17 cellular contexts compared by ENCODE assay signal in genomic region chr20:39849171-39849570, GRCh38.
DNase-seq lines count a peak whose midpoint lies in the region; ATAC-seq and TF ChIP-seq lines count a peak whose summit lies in the region.
"Had no signal": no experiment of that assay in that cellular context is flagged by ENCODE, and none has a peak within 500 bp of the region (broad histone marks: within the 10 kb centered on the region; RNA-seq: fewer than 3 reads in every experiment).

No MANE protein-coding gene starts in this region.

- H2AFZ ChIP-seq in GM23248: no peak overlapping the region
- H2AFZ ChIP-seq in parathyroid adenoma: peak overlapping the region; percentile 75
- H2AFZ ChIP-seq: GM23338 had no signal

- H3K4me3 ChIP-seq in GM23248 (no peak overlapping the region), SK-N-MC (peak overlapping the region; percentile 39; the same call in 1 of the 2 replicates), parathyroid adenoma (ENCODE audit: low read depth, low read length) (no peak overlapping the region)
- H3K4me3 ChIP-seq: A549, GM23338, HAP-1 had no signal

- H3K9ac ChIP-seq in GM23248 (peak overlapping the region; percentile 25; the same call in 1 of the 2 replicates), SK-N-MC (ENCODE audit: insufficient read length) (no peak overlapping the region), parathyroid adenoma (peak overlapping the region; percentile 13)

- H3F3A ChIP-seq in GM23248 (ENCODE audit: insufficient read depth): peaks cover 50% of the 10 kb centered on the region

- H3K36me3 ChIP-seq in GM23248 (ENCODE audit: low read depth) (no peaks in the 10 kb centered on the region), SK-N-MC (ENCODE audit: insufficient read depth, low read length) (no peaks in the 10 kb centered on the region), parathyroid adenoma (ENCODE audit: control insufficient read depth, insufficient read depth, low read length) (no peaks in the 10 kb centered on the region)
- H3K36me3 ChIP-seq: HAP-1 had no signal

- DNase-seq in GM23248 (no peak), SK-N-MC (ENCODE audit: low read depth, low spot score) (no peak), foreskin keratinocyte (no peak), superior temporal gyrus (ENCODE audit: extremely low spot score) (no peak), NCI-H1417 (lab: John Stamatoyannopoulos, UW) (no peak)
- DNase-seq: KG1, NCI-H1436 treated with DMSO at 0.1 percent for 48 hours, NCI-H2081, NCI-H2171, NCI-H526, SHP77 had no signal

- no peaks in the 10 kb centered on the region for H3K9me3 ChIP-seq in GM23248 (ENCODE audit: low read depth)
- no peaks in the 10 kb centered on the region for H3K9me3 ChIP-seq in SK-N-MC (ENCODE audit: low read depth, low read length)
- no peaks in the 10 kb centered on the region for H3K9me3 ChIP-seq in parathyroid adenoma (ENCODE audit: control insufficient read depth, low read length)
- H3K9me3 ChIP-seq: A549, HAP-1 had no signal

- H3K27ac ChIP-seq in GM23248 (peak overlapping the region; percentile 90), SK-N-MC (no peak overlapping the region), foreskin keratinocyte (no peak overlapping the region), parathyroid adenoma (peak overlapping the region; percentile 89)
- H3K27ac ChIP-seq: A549 had no signal

- H3K4me2 ChIP-seq in GM23248 (ENCODE audit: unreplicated experiment) (peak overlapping the region; percentile 15), parathyroid adenoma (ENCODE audit: low read length) (peak overlapping the region; percentile 20)
- H3K4me2 ChIP-seq: A549, GM23338 had no signal

- H3K4me1 ChIP-seq in GM23248 (ENCODE audit: insufficient read depth) (peaks cover 53% of the 10 kb centered on the region), foreskin keratinocyte (no peaks in the 10 kb centered on the region), parathyroid adenoma (peaks cover 49% of the 10 kb centered on the region)
- H3K4me1 ChIP-seq: A549, HAP-1 had no signal

- no peaks in the 10 kb centered on the region for H3K9me2 ChIP-seq in GM23248 (ENCODE audit: insufficient read depth)

- 64 to 71% methylated on average over 5 of the region's 5 CpGs for WGBS in GM23248 (ENCODE audit: low coverage in 1 of 2, low lambda C conversion rate in 2 of 2, missing lambda C conversion rate in 2 of 2), 2 experiments

- in situ Hi-C loops in GM23248 (cut with MboI): no loop called here

- TF ChIP-seq CTCF in foreskin keratinocyte (conservative IDR thresholded peaks at IDR 0.05) (no peak), parathyroid adenoma (IDR thresholded peaks at IDR 0.05) (no peak)

- no peaks in the 10 kb centered on the region for H4K20me1 ChIP-seq in GM23248 (ENCODE audit: insufficient read depth)

- H3K27me3 ChIP-seq in GM23248 (replicated peaks; ENCODE audit: insufficient read depth): no peaks in the 10 kb centered on the region
- peaks cover 3% of the 10 kb centered on the region for H3K27me3 ChIP-seq in foreskin keratinocyte
- no peaks in the 10 kb centered on the region for H3K27me3 ChIP-seq in parathyroid adenoma (ENCODE audit: control insufficient read depth, insufficient read depth, low read length)

- ATAC-seq in foreskin keratinocyte: peak; percentile 3
- ATAC-seq in HG03159 (IDR thresholded peaks at IDR 0.05; ENCODE audit: unreplicated experiment): no peak
- no peak for ATAC-seq in GM21825 (IDR thresholded peaks at IDR 0.05; ENCODE audit: unreplicated experiment)
- ATAC-seq: GM23338 had no signal

- no peaks in the 10 kb centered on the region for H3K79me2 ChIP-seq in GM23248 (ENCODE audit: insufficient read depth)
- H3K79me2 ChIP-seq in parathyroid adenoma: no peaks in the 10 kb centered on the region

Comparison
In these comparisons a context has a peak if more than half of its experiments do, and no peak if none do; other contexts are left out.
1. H3K27ac ChIP-seq: peak in GM23248 (single experiment) and parathyroid adenoma (single experiment); none in SK-N-MC (single experiment) and foreskin keratinocyte (single experiment).